Comparison of ENCODE assay signal across 20 cellular contexts in genomic region chr2:236618370-236618769, GRCh38. TPM values are rescaled to one million over a fixed set of nuclear protein-coding genes. Genes with fewer than 3 reads are reported as not detected.
"Had no signal": no experiment of that assay in that cellular context is flagged by ENCODE, and none has a peak within 500 bp of the region (broad histone marks: within the 10 kb centered on the region; RNA-seq: fewer than 3 reads in every experiment).

No MANE protein-coding gene starts in this region.

- H3K36me3 ChIP-seq: prostate gland, transverse colon had no signal

- H3K4me3 ChIP-seq: body of pancreas, lung, prostate gland, skin epidermis, transverse colon had no signal

- H3K9me3 Mint-ChIP-seq: activated naive CD4-positive, alpha-beta T cell treated with anti-CD3 and anti-CD28 coated beads, Interleukin-2, amount 50 U/mL, for 24 hours; activated T-helper 2 cell treated with anti-CD3 and anti-CD28 coated beads, Interferon-gamma antibody, Interleukin-2, Interleukin-4, amounts not matched to agents 10 μg/mL and 5 μg/mL and 100 μg/mL, durations not matched to agents 14 hours and 24 hours and 36 hours; immature natural killer cell; neural crest cell; WTC11 had no signal

- H3K4me1 ChIP-seq: foreskin keratinocyte, prostate gland, transverse colon had no signal

- H3K27me3 Mint-ChIP-seq: activated naive CD4-positive, alpha-beta T cell treated with anti-CD3 and anti-CD28 coated beads, Interleukin-2, amount 50 U/mL, for 24 hours had no signal

- H3K27me3 ChIP-seq: body of pancreas, transverse colon had no signal

- H3K4me3 Mint-ChIP-seq: activated naive CD4-positive, alpha-beta T cell treated with anti-CD3 and anti-CD28 coated beads, Interleukin-2, amount 50 U/mL, for 24 hours; immature natural killer cell; neural crest cell; WTC11 had no signal

- ATAC-seq: body of pancreas, foreskin keratinocyte, right cardiac atrium, WTC11 had no signal

- H3K27ac Mint-ChIP-seq: activated naive CD4-positive, alpha-beta T cell treated with anti-CD3 and anti-CD28 coated beads, Interleukin-2, amount 50 U/mL, for 24 hours; activated T-helper 2 cell treated with anti-CD3 and anti-CD28 coated beads, Interferon-gamma antibody, Interleukin-2, Interleukin-4, amounts not matched to agents 10 μg/mL and 5 μg/mL and 100 μg/mL, durations not matched to agents 14 hours and 24 hours and 36 hours; immature natural killer cell; WTC11 had no signal

- H3K27ac ChIP-seq: body of pancreas, foreskin keratinocyte, prostate gland, skin epidermis, transverse colon had no signal

- DNase-seq: amniotic stem cell; body of pancreas; central memory CD4-positive, alpha-beta T cell; effector CD8-positive, alpha-beta T cell; foreskin keratinocyte; immature natural killer cell; midbrain; right cardiac atrium; stimulated activated CD4-positive, alpha-beta T cell treated with anti-CD3 and anti-CD28 coated beads, Interleukin-4, amount 100 ng/mL, for 24 hours; stimulated activated naive CD4-positive, alpha-beta T cell; substantia nigra; transverse colon had no signal

- H3K36me3 Mint-ChIP-seq: activated naive CD4-positive, alpha-beta T cell treated with anti-CD3 and anti-CD28 coated beads, Interleukin-2, amount 50 U/mL, for 24 hours; immature natural killer cell; WTC11 had no signal

- H3K4me1 Mint-ChIP-seq: WTC11 had no signal

- H3K9me3 ChIP-seq: body of pancreas, prostate gland, transverse colon had no signal

RNA-seq across cellular contexts. Expression of gene ACKR3, which starts 48.7 kb away (rescaled TPM):
- total RNA-seq: myocyte had no signal
